Comparison of ENCODE assay signal across 1 cellular context in genomic region chr5:31581498-31582099, GRCh38.
A peak's percentile ranks its signal among the peaks of the same experiment; 100 is the strongest.
TF ChIP-seq lines count a peak whose summit lies in the region.

No MANE protein-coding gene starts in this region.

TF ChIP-seq in K562, 482 proteins besides CTCF, POLR2A, EP300 and RAD21 (continued from another document):
- TF ChIP-seq ATF3 (IDR thresholded peaks at IDR 0.05): peak; percentile 75
- no peak for TF ChIP-seq ATF3 (CRISPR knock-in tag; conservative IDR thresholded peaks at IDR 0.05)
- no peak for TF ChIP-seq MEF2A (IDR thresholded peaks at IDR 0.05; ENCODE audit: control insufficient read depth, low read depth, low read length)
- peak; percentile 55; the same call in 1 of the 2 replicates for TF ChIP-seq CEBPB (tag; IDR thresholded peaks at IDR 0.05)
- TF ChIP-seq ZNF263 (CRISPR knock-in tag; IDR thresholded peaks at IDR 0.05; ENCODE audit: borderline replicate concordance): no peak
- no peak for TF ChIP-seq ESRRB (CRISPR knock-in tag; IDR thresholded peaks at IDR 0.05; ENCODE audit: borderline replicate concordance)
- TF ChIP-seq PYGO2 (tag; IDR thresholded peaks at IDR 0.05): no peak
- no peak for TF ChIP-seq ERF (CRISPR knock-in tag; IDR thresholded peaks at IDR 0.05)
- TF ChIP-seq ZNF668 (CRISPR knock-in tag; IDR thresholded peaks at IDR 0.05): no peak
- TF ChIP-seq PHF8 (IDR thresholded peaks at IDR 0.05; ENCODE audit: borderline replicate concordance, low read length): no peak
